ENCODE assay signal across 1 cellular context in the genomic region with DNA sequence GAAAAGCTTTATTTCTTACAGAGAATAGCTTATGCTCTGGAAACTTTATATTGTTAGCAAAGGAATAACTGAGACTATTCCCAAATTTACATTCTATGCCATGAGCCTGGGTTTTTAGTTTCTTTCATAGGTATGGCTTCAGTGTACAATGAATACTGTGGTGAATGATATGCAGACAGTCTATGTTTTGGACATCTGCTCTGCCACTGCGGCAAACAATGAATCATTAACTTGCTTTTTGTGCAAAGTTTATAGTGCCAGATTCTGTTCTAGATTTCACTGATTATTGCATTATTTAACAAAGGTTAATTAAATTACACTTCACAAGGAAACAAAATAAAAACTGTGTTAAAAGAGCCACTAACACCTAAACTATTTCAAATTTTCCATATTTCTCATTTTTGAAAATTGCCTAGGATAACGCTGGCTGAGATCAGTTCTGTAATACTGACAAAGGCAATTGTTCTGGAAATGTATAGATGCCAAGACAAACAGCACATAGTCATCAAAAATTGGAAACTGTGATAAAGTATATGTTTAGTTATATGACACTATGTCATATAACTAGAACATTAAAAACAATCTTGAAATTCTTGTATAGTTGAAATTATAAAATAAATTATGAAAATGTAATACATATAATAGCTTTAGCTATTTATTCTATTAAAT.
TF ChIP-seq lines count a peak whose summit lies in the region.

No MANE protein-coding gene starts in this region.

TF ChIP-seq in SK-N-SH, 30 proteins besides CTCF, POLR2A, EP300 and RAD21 (continued from another document):
- TF ChIP-seq, protein P1, sequence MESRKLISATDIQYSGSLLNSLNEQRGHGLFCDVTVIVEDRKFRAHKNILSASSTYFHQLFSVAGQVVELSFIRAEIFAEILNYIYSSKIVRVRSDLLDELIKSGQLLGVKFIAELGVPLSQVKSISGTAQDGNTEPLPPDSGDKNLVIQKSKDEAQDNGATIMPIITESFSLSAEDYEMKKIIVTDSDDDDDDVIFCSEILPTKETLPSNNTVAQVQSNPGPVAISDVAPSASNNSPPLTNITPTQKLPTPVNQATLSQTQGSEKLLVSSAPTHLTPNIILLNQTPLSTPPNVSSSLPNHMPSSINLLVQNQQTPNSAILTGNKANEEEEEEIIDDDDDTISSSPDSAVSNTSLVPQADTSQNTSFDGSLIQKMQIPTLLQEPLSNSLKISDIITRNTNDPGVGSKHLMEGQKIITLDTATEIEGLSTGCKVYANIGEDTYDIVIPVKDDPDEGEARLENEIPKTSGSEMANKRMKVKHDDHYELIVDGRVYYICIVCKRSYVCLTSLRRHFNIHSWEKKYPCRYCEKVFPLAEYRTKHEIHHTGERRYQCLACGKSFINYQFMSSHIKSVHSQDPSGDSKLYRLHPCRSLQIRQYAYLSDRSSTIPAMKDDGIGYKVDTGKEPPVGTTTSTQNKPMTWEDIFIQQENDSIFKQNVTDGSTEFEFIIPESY (IDR thresholded peaks at IDR 0.05; ENCODE audit: borderline replicate concordance, low read depth) = no peak
- TF ChIP-seq RXRA (IDR thresholded peaks at IDR 0.05; ENCODE audit: borderline replicate concordance, low read depth) = no peak
- no peak for TF ChIP-seq YY1 (IDR thresholded peaks at IDR 0.05; ENCODE audit: low read depth)
- TF ChIP-seq, protein P2, sequence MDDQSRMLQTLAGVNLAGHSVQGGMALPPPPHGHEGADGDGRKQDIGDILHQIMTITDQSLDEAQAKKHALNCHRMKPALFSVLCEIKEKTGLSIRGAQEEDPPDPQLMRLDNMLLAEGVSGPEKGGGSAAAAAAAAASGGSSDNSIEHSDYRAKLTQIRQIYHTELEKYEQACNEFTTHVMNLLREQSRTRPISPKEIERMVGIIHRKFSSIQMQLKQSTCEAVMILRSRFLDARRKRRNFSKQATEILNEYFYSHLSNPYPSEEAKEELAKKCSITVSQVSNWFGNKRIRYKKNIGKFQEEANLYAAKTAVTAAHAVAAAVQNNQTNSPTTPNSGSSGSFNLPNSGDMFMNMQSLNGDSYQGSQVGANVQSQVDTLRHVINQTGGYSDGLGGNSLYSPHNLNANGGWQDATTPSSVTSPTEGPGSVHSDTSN (IDR thresholded peaks at IDR 0.05) = no peak
- no peak for TF ChIP-seq NRF1 (IDR thresholded peaks at IDR 0.05; ENCODE audit: low read depth, low read length)
- no peak for TF ChIP-seq FOXM1 (IDR thresholded peaks at IDR 0.05; ENCODE audit: low read depth)
- TF ChIP-seq GABPA (IDR thresholded peaks at IDR 0.05; ENCODE audit: low read depth) = no peak
- TF ChIP-seq, protein P3, sequence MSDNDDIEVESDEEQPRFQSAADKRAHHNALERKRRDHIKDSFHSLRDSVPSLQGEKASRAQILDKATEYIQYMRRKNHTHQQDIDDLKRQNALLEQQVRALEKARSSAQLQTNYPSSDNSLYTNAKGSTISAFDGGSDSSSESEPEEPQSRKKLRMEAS (IDR thresholded peaks at IDR 0.05; ENCODE audit: low read depth) = no peak
- no peak for TF ChIP-seq MXI1 (IDR thresholded peaks at IDR 0.05; ENCODE audit: low read depth, low read length)
- TF ChIP-seq, protein P4, sequence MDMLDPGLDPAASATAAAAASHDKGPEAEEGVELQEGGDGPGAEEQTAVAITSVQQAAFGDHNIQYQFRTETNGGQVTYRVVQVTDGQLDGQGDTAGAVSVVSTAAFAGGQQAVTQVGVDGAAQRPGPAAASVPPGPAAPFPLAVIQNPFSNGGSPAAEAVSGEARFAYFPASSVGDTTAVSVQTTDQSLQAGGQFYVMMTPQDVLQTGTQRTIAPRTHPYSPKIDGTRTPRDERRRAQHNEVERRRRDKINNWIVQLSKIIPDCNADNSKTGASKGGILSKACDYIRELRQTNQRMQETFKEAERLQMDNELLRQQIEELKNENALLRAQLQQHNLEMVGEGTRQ (IDR thresholded peaks at IDR 0.05; ENCODE audit: borderline replicate concordance, low read depth, low read length) = no peak
